In the genomic region with DNA sequence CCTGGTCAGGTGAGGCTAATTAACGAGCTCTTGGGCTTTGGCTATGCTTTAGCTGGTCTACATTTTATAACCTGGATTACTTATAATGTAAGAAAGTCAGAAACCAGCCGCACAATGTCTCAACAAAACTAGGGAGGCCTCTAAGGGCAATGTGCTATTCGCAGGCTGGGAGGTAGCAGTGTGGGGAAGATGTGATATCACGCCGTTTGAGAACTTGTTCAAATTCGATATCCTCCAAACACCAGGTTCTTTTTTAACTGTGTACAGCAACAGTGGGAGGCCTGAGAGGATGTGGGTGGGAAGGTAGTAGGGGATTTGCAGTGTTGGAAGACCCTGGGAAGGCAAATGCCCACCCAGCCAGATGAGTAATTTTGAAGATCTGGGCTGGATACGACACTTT, we compare ENCODE assay signal across 33 cellular contexts.
"Had no signal": no experiment of that assay in that cellular context is flagged by ENCODE, and none has a peak within 500 bp of the region (broad histone marks: within the 10 kb centered on the region; RNA-seq: fewer than 3 reads in every experiment).

No MANE protein-coding gene starts in this region.

- H3K4me3 ChIP-seq: MG63 had no signal

- H3K9me3 ChIP-seq: MG63 had no signal

- H3K9ac ChIP-seq: KMS-11 had no signal

- H3K4me2 ChIP-seq: KMS-11 had no signal

- DNase-seq: Karpas-422, Kasumi-1, MG63, MM.1S, MV-4-11, NCI-H1048, NCI-H1092, NCI-H1105, NCI-H1105 treated with DMSO at 0.1 percent for 48 hours, NCI-H1417, NCI-H1417 treated with DMSO at 0.1 percent for 48 hours, NCI-H1436, NCI-H1436 treated with DMSO at 0.1 percent for 48 hours, NCI-H146, NCI-H1694, NCI-H1694 treated with DMSO at 0.1 percent for 48 hours, NCI-H187, NCI-H187 treated with DMSO at 0.1 percent for 48 hours, NCI-H1930, NCI-H2029, NCI-H2029 treated with DMSO at 0.1 percent for 48 hours, NCI-H2081, NCI-H2081 treated with DMSO at 0.1 percent for 48 hours, NCI-H2107, NCI-H2171, NCI-H2171 treated with DMSO at 0.1 percent for 48 hours, NCI-H2227 treated with DMSO at 0.1 percent for 48 hours, NCI-H226, NCI-H345, NCI-H446, NCI-H446 treated with DMSO at 0.1 percent for 48 hours, NCI-H510A had no signal

- H3K27me3 ChIP-seq: MG63 had no signal

- H3K27ac ChIP-seq: KMS-11 had no signal

- H3K36me3 ChIP-seq: MG63 had no signal
